ENCODE assay signal across 18 cellular contexts in the genomic region with DNA sequence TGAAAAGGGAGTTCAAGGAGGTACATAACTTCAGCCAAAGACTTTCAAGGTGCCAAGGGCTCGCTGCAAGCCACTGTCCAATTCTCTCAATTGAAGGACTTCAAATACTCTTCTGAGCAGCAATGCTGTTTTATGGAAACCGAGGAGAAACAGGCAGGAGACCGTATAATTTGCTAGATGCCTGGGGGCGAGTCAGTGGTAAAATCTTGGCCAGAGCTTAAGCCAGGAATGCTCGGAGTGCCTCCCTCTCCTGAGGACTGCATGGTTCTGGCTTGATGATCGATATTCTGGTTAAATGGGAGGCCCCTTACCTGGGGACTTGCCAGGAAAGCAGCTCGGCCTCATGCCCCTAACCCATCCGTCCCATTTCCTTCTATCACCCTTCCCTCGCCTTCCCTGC. TPM values are rescaled to one million over a fixed set of nuclear protein-coding genes. Genes with fewer than 3 reads are reported as not detected.
DNase-seq lines count a peak whose midpoint lies in the region; ATAC-seq, FAIRE-seq and TF ChIP-seq lines count a peak whose summit lies in the region.
"Had no signal": no experiment of that assay in that cellular context is flagged by ENCODE, and none has a peak within 500 bp of the region (broad histone marks: within the 10 kb centered on the region; RNA-seq: fewer than 3 reads in every experiment).

No MANE protein-coding gene starts in this region.

- TF ChIP-seq CTCF in OCI-LY3 (IDR thresholded peaks at IDR 0.05; ENCODE audit: low read depth, low read length) (no peak), astrocyte (IDR thresholded peaks at IDR 0.05; ENCODE audit: insufficient read depth, low read depth, low read length) (no peak)

- H3K4me2 ChIP-seq in OCI-LY3 (ENCODE audit: low read length) (peak overlapping the region; percentile 78; the same call in 1 of the 2 replicates), astrocyte (ENCODE audit: low read length) (no peak overlapping the region)
- H3K4me2 ChIP-seq: BLaER1 treated with 17β-estradiol and CSF1 and Interleukin-3, amounts not matched to agents 10 nM and 100 nM had no signal

- H2AFZ ChIP-seq in OCI-LY3 (ENCODE audit: low read depth, low read length) (no peak overlapping the region), astrocyte (ENCODE audit: low read depth, low read length) (no peak overlapping the region)

- H3K4me3 ChIP-seq in OCI-LY3 (ENCODE audit: low read length) (no peak overlapping the region), astrocyte (ENCODE audit: insufficient read depth, low read depth, low read length) (no peak overlapping the region)
- H3K4me3 ChIP-seq: BLaER1 treated with 17β-estradiol and CSF1 and Interleukin-3, amounts not matched to agents 10 nM and 100 nM had no signal

- FAIRE-seq in astrocyte (lab: Jason Lieb, UNC) = no peak
- FAIRE-seq: GM12892 had no signal

- DNase-seq in ELF-1 (ENCODE audit: low read depth, low spot score) = peak; percentile 22
- peak; percentile 18 for DNase-seq in astrocyte (ENCODE audit: low read depth)
- no peak for DNase-seq in activated CD4-positive, CD25-positive, alpha-beta regulatory T cell treated with anti-CD3 and anti-CD28 coated beads, Interleukin-2, amount 50 U/mL, for 72 hours
- DNase-seq in activated CD4-positive, alpha-beta T cell treated with anti-CD3 and anti-CD28 coated beads, Interleukin-2, amount 50 U/mL, for 1 hour = no peak
- DNase-seq: Calu3; CD8-positive, alpha-beta T cell; DMS79 treated with DMSO at 0.1 percent for 48 hours; GDM1; GOT3; H9 had no signal

- H3K36me3 ChIP-seq in OCI-LY3 (replicated peaks; ENCODE audit: low read depth, low read length) (no peaks in the 10 kb centered on the region), astrocyte (ENCODE audit: insufficient read depth, low read length) (no peaks in the 10 kb centered on the region)
- H3K36me3 ChIP-seq: BLaER1 treated with 17β-estradiol and CSF1 and Interleukin-3, amounts not matched to agents 10 nM and 100 nM had no signal

- H3K27me3 Mint-ChIP-seq in astrocyte (ENCODE audit: low read depth, unreplicated experiment) = peaks cover 10% of the 10 kb centered on the region
- peaks cover 55% of the 10 kb centered on the region for H3K27me3 Mint-ChIP-seq in stimulated activated memory B cell treated with anti-CD40 and anti-IgM and Interleukin-4, amounts not matched to agents 10 μg/mL and 1 μg/mL and 100 μg/mL, for 72 hours

- peaks cover 32% of the 10 kb centered on the region for H3K9me3 Mint-ChIP-seq in astrocyte (ENCODE audit: unreplicated experiment)
- H3K9me3 Mint-ChIP-seq in stimulated activated memory B cell treated with anti-CD40 and anti-IgM and Interleukin-4, amounts not matched to agents 10 μg/mL and 1 μg/mL and 100 μg/mL, for 72 hours = peaks cover 2% of the 10 kb centered on the region
- H3K9me3 Mint-ChIP-seq: CD8-positive, alpha-beta T cell had no signal

- no peak overlapping the region for H3K27ac ChIP-seq in OCI-LY3 (ENCODE audit: low read length)
- no peak overlapping the region for H3K27ac ChIP-seq in astrocyte (ENCODE audit: low read depth, low read length)
- H3K27ac ChIP-seq: BLaER1 treated with 17β-estradiol and CSF1 and Interleukin-3, amounts not matched to agents 10 nM and 100 nM had no signal

- H3K27me3 ChIP-seq in OCI-LY3 (ENCODE audit: low read depth, low read length) (peaks cover 45% of the 10 kb centered on the region), astrocyte (ENCODE audit: insufficient read depth, low read length) (peaks cover 2% of the 10 kb centered on the region)
- H3K27me3 ChIP-seq: BLaER1 treated with 17β-estradiol and CSF1 and Interleukin-3, amounts not matched to agents 10 nM and 100 nM had no signal

- peaks cover 3% of the 10 kb centered on the region for H3K4me1 Mint-ChIP-seq in astrocyte (ENCODE audit: low read depth, unreplicated experiment)
- H3K4me1 Mint-ChIP-seq in stimulated activated memory B cell treated with anti-CD40 and anti-IgM and Interleukin-4, amounts not matched to agents 10 μg/mL and 1 μg/mL and 100 μg/mL, for 72 hours = peaks cover 13% of the 10 kb centered on the region
- H3K4me1 Mint-ChIP-seq: H9 had no signal

- H3K27ac Mint-ChIP-seq in astrocyte (ENCODE audit: unreplicated experiment) = no peak overlapping the region
- peak overlapping the region; percentile 56 for H3K27ac Mint-ChIP-seq in stimulated activated memory B cell treated with anti-CD40 and anti-IgM and Interleukin-4, amounts not matched to agents 10 μg/mL and 1 μg/mL and 100 μg/mL, for 72 hours
- H3K27ac Mint-ChIP-seq: B cell; CD8-positive, alpha-beta T cell; H9; IgD-negative memory B cell had no signal

- H3K9ac ChIP-seq in OCI-LY3 (ENCODE audit: low read length) = no peak overlapping the region
- no peak overlapping the region for H3K9ac ChIP-seq in astrocyte (ENCODE audit: low read length)
- H3K9ac ChIP-seq: BLaER1 treated with 17β-estradiol and CSF1 and Interleukin-3, amounts not matched to agents 10 nM and 100 nM had no signal

- H4K20me1 ChIP-seq in OCI-LY3 (ENCODE audit: insufficient read depth, low read length) (no peaks in the 10 kb centered on the region), astrocyte (ENCODE audit: insufficient read depth, low read length) (no peaks in the 10 kb centered on the region)
- H4K20me1 ChIP-seq: BLaER1 treated with 17β-estradiol and CSF1 and Interleukin-3, amounts not matched to agents 10 nM and 100 nM had no signal

- H3K79me2 ChIP-seq in OCI-LY3 (ENCODE audit: low read length) (no peaks in the 10 kb centered on the region), astrocyte (ENCODE audit: insufficient read depth, low read length) (no peaks in the 10 kb centered on the region)

- H3K4me1 ChIP-seq in OCI-LY3 (ENCODE audit: low read length) = peaks cover 25% of the 10 kb centered on the region
- no peaks in the 10 kb centered on the region for H3K4me1 ChIP-seq in astrocyte (ENCODE audit: insufficient read depth, low read length)
- H3K4me1 ChIP-seq: BLaER1 treated with 17β-estradiol and CSF1 and Interleukin-3, amounts not matched to agents 10 nM and 100 nM had no signal

- H3K36me3 Mint-ChIP-seq in astrocyte (ENCODE audit: low read depth, unreplicated experiment) = peaks cover 3% of the 10 kb centered on the region
- peaks cover 9% of the 10 kb centered on the region for H3K36me3 Mint-ChIP-seq in stimulated activated memory B cell treated with anti-CD40 and anti-IgM and Interleukin-4, amounts not matched to agents 10 μg/mL and 1 μg/mL and 100 μg/mL, for 72 hours
- H3K36me3 Mint-ChIP-seq: CD8-positive, alpha-beta T cell had no signal

- H3K4me3 Mint-ChIP-seq in astrocyte (ENCODE audit: unreplicated experiment) = no peak overlapping the region
- no peak overlapping the region for H3K4me3 Mint-ChIP-seq in stimulated activated memory B cell treated with anti-CD40 and anti-IgM and Interleukin-4, amounts not matched to agents 10 μg/mL and 1 μg/mL and 100 μg/mL, for 72 hours
- H3K4me3 Mint-ChIP-seq: B cell; CD8-positive, alpha-beta T cell; H9 had no signal

- no peaks in the 10 kb centered on the region for H3K9me3 ChIP-seq in OCI-LY3 (ENCODE audit: insufficient read depth, low read length)
- H3K9me3 ChIP-seq in astrocyte (ENCODE audit: insufficient read depth, low read depth, low read length) = peaks cover 8% of the 10 kb centered on the region

- no peak for ATAC-seq in stimulated activated memory B cell treated with anti-CD40 and anti-IgM and Interleukin-4, amounts not matched to agents 10 μg/mL and 1 μg/mL and 100 μg/mL, for 72 hours
- ATAC-seq in GM21447 (IDR thresholded peaks at IDR 0.05; ENCODE audit: unreplicated experiment) = no peak
- ATAC-seq: CD8-positive, alpha-beta T cell; HepG2 had no signal

RNA-seq across cellular contexts. Expression of a gene that starts 35.8 kb away (rescaled TPM):
- total RNA-seq in astrocyte = 256 and 292 TPM in 2 replicates

RNA-seq across cellular contexts. Expression of a gene that starts 47.4 kb away (rescaled TPM):
- 68.0 and 74.8 TPM in 2 replicates for total RNA-seq in astrocyte

Comparison
In these comparisons a context has a peak if more than half of its experiments do, and no peak if none do; other contexts are left out.
1. DNase-seq: peak in ELF-1 (single experiment) and astrocyte (single experiment); none in activated CD4-positive, CD25-positive, alpha-beta regulatory T cell treated with anti-CD3 and anti-CD28 coated beads, Interleukin-2, amount 50 U/mL, for 72 hours (single experiment) and activated CD4-positive, alpha-beta T cell treated with anti-CD3 and anti-CD28 coated beads, Interleukin-2, amount 50 U/mL, for 1 hour (single experiment).